In the genomic region with DNA sequence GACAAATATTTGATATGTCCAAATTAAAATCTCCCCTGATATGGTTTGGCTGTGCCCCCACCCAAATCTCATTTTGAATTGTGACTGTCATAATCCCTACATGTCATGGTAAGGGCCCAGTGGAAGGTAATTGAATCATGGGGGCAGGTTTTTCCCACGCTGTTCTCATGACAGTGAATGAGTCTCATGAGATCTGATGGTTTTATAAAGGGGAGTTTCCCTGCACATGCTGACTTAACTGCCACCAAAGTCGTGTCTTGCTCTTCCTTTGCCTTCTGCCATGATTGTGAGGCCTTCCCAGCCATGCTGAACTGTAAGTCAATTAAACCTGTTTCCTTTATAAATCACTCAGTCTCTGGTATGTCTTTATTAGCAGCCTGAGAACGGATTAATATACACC, we compare ENCODE assay signal across 30 cellular contexts.
"Had no signal": no experiment of that assay in that cellular context is flagged by ENCODE, and none has a peak within 500 bp of the region (broad histone marks: within the 10 kb centered on the region; RNA-seq: fewer than 3 reads in every experiment).

No MANE protein-coding gene starts in this region.

- H3K4me1 Mint-ChIP-seq: memory B cell; naive B cell; nephron; stimulated activated effector memory CD8-positive, alpha-beta T cell treated with anti-CD3 and anti-CD28 coated beads, Interleukin-12 subunit alpha, Interleukin-12 subunit beta, amount 100 ng/mL, for 72 hours had no signal

- H3K36me3 Mint-ChIP-seq: memory B cell; naive B cell; neural progenitor cell; stimulated activated effector memory CD8-positive, alpha-beta T cell treated with anti-CD3 and anti-CD28 coated beads, Interleukin-12 subunit alpha, Interleukin-12 subunit beta, amount 100 ng/mL, for 72 hours; type B pancreatic cell had no signal

- H3K4me3 ChIP-seq: colonic mucosa, gastrocnemius medialis, lung, mucosa of descending colon, neural progenitor cell, ovary, psoas muscle, sigmoid colon, testis, tibial artery had no signal

- H3K27me3 ChIP-seq: colonic mucosa, gastrocnemius medialis, neural progenitor cell, ovary, sigmoid colon, testis, tibial artery had no signal

- H3K9me3 ChIP-seq: colonic mucosa, gastrocnemius medialis, mucosa of descending colon, ovary, psoas muscle, sigmoid colon, testis, tibial artery had no signal

- H3K27ac ChIP-seq: colonic mucosa, epithelial cell of prostate, gastrocnemius medialis, neural progenitor cell, ovary, psoas muscle, sigmoid colon, testis, tibial artery had no signal

- H3K9me3 Mint-ChIP-seq: dendritic cell treated with granulocyte-macrophage colony-stimulating factor and Interleukin-4, amounts not matched to agents 40 ng/mL and 50 ng/mL, for 4 days; endodermal cell; memory B cell; nephron; stimulated activated effector memory CD8-positive, alpha-beta T cell treated with anti-CD3 and anti-CD28 coated beads, Interleukin-12 subunit alpha, Interleukin-12 subunit beta, amount 100 ng/mL, for 72 hours; type B pancreatic cell had no signal

- ATAC-seq: esophagus mucosa, gastrocnemius medialis, left ventricle myocardium superior, mucosa of descending colon, psoas muscle, right cardiac atrium had no signal

- H3K4me3 Mint-ChIP-seq: dendritic cell treated with granulocyte-macrophage colony-stimulating factor and Interleukin-4, amounts not matched to agents 40 ng/mL and 50 ng/mL, for 4 days; endodermal cell; memory B cell; naive B cell; nephron; neural progenitor cell; stimulated activated effector memory CD8-positive, alpha-beta T cell treated with anti-CD3 and anti-CD28 coated beads, Interleukin-12 subunit alpha, Interleukin-12 subunit beta, amount 100 ng/mL, for 72 hours; type B pancreatic cell had no signal

- H3K27me3 Mint-ChIP-seq: memory B cell, type B pancreatic cell had no signal

- H3K27ac Mint-ChIP-seq: dendritic cell treated with granulocyte-macrophage colony-stimulating factor and Interleukin-4, amounts not matched to agents 40 ng/mL and 50 ng/mL, for 4 days; endodermal cell; memory B cell; naive B cell; nephron; neural progenitor cell; stimulated activated effector memory CD8-positive, alpha-beta T cell treated with anti-CD3 and anti-CD28 coated beads, Interleukin-12 subunit alpha, Interleukin-12 subunit beta, amount 100 ng/mL, for 72 hours; type B pancreatic cell had no signal

- H3K36me3 ChIP-seq: colonic mucosa, gastrocnemius medialis, neural progenitor cell, ovary, sigmoid colon, tibial artery had no signal

- DNase-seq: colonic mucosa; effector CD8-positive, alpha-beta T cell; endodermal cell; foreskin fibroblast; gastrocnemius medialis; head of caudate nucleus; left ventricle myocardium superior; mucosa of descending colon; naive B cell; nucleus accumbens; ovary; posterior cingulate gyrus; psoas muscle; right cardiac atrium; sigmoid colon; stimulated activated CD4-positive, alpha-beta T cell treated with anti-CD3 and anti-CD28 coated beads, Interleukin-2, amount 100 ng/mL, for 24 hours; stimulated activated CD4-positive, alpha-beta T cell treated with anti-CD3 and anti-CD28 coated beads, Interleukin-4, amount 100 ng/mL, for 24 hours; stimulated activated naive CD4-positive, alpha-beta T cell treated with Interleukin-2 at 50 U/mL for 16 hours; substantia nigra; testis; tibial artery had no signal

- H3K9ac ChIP-seq: neural progenitor cell had no signal

- H3K4me1 ChIP-seq: colonic mucosa, gastrocnemius medialis, psoas muscle, sigmoid colon, testis, tibial artery had no signal
